Comparison of ENCODE assay signal across 9 cellular contexts in genomic region chr7:98286701-98287485, GRCh38. TPM values are rescaled to one million over a fixed set of nuclear protein-coding genes. Genes with fewer than 3 reads are reported as not detected.
DNase-seq lines count a peak whose midpoint lies in the region; ATAC-seq and TF ChIP-seq lines count a peak whose summit lies in the region.
"Had no signal": no experiment of that assay in that cellular context is flagged by ENCODE, and none has a peak within 500 bp of the region (broad histone marks: within the 10 kb centered on the region; RNA-seq: fewer than 3 reads in every experiment).

No MANE protein-coding gene starts in this region.

- no peak for ATAC-seq in right lobe of liver
- ATAC-seq in left colon: no peak

- no peak for TF ChIP-seq POLR2A in right lobe of liver (IDR thresholded peaks at IDR 0.05)

- H3K27me3 ChIP-seq in HUES64 (ENCODE audit: insufficient read depth, low read length) (no peaks in the 10 kb centered on the region), right lobe of liver (no peaks in the 10 kb centered on the region), subcutaneous abdominal adipose tissue (ENCODE audit: control insufficient read depth in 5 of 5, insufficient read depth in 4 of 5, low read length in 5 of 5) (no peaks in the 10 kb centered on the region)

- H3K9me3 ChIP-seq in HUES64 (ENCODE audit: insufficient read depth, low read depth, low read length): no peaks in the 10 kb centered on the region
- H3K9me3 ChIP-seq in right lobe of liver: no peaks in the 10 kb centered on the region
- H3K9me3 ChIP-seq in subcutaneous abdominal adipose tissue (ENCODE audit: control insufficient read depth in 5 of 5, low read length in 5 of 5): no peaks in the 10 kb centered on the region

- TF ChIP-seq CTCF in coronary artery (IDR thresholded peaks at IDR 0.05) (no peak), right lobe of liver (IDR thresholded peaks at IDR 0.05) (no peak)

- H3K36me3 ChIP-seq in HUES64 (ENCODE audit: insufficient read depth, low read length) (peaks cover 21% of the 10 kb centered on the region), right lobe of liver (peaks cover 0 to 16% (median 7%) of the 10 kb centered on the region in 4 donors), subcutaneous abdominal adipose tissue (ENCODE audit: control insufficient read depth in 5 of 5, insufficient read depth in 5 of 5, low read length in 5 of 5) (peaks cover 0 to 36% (median 23%) of the 10 kb centered on the region in 5 donors)

- H3K4me1 ChIP-seq in HUES64 (ENCODE audit: insufficient read depth, low read length) (peaks cover 24% of the 10 kb centered on the region), right lobe of liver (peaks cover 0 to 54% (median 18%) of the 10 kb centered on the region in 4 donors), subcutaneous abdominal adipose tissue (ENCODE audit: control insufficient read depth in 5 of 5, insufficient read depth in 5 of 5, low read length in 5 of 5) (peaks cover 11 to 81% (median 73%) of the 10 kb centered on the region in 5 donors)

- DNase-seq in coronary artery (ENCODE audit: low spot score) (no peak), right lobe of liver (no peak), Kasumi-1 (lab: John Stamatoyannopoulos, UW) (no peak), inferior parietal cortex (ENCODE audit: extremely low spot score) (no peak), left colon (no peak)
- DNase-seq in stimulated activated CD4-positive, alpha-beta T cell treated with anti-CD3 and anti-CD28 coated beads, Interleukin-12 subunit alpha, Interleukin-12 subunit beta, amount 100 ng/mL, for 4 hours: no peak
- DNase-seq: activated effector memory CD4-positive, alpha-beta T cell treated with Interleukin-2 at 50 U/mL for 16 hours had no signal

- H3K27ac ChIP-seq in HUES64 (ENCODE audit: low read depth, low read length) (peak overlapping the region; percentile 30; the same call in 1 of the 2 replicates), coronary artery (peak overlapping the region; percentile 12 to 100), right lobe of liver (peak overlapping the region; percentile 48 to 98 (median 95)), subcutaneous abdominal adipose tissue (ENCODE audit: low read depth, low read length) (peak overlapping the region; percentile 97)

- WGBS in HUES64: 89% methylated on average over 21 of the region's 21 CpGs
- 45% methylated on average over 4 of the region's 21 CpGs for WGBS in right lobe of liver (ENCODE audit: insufficient coverage, low coverage, low lambda C conversion rate, missing lambda C conversion rate)

- H3K4me3 ChIP-seq in HUES64 (ENCODE audit: low read length) (no peak overlapping the region), coronary artery (peak overlapping the region; percentile 99), right lobe of liver (no peak overlapping the region), subcutaneous abdominal adipose tissue (ENCODE audit: low read depth in 1 of 5, low read length in 5 of 5) (peak overlapping the region in 4 of 5 donors; percentile 7 to 87 (median 20))

- H3K9ac ChIP-seq in HUES64 (ENCODE audit: low read depth, low read length): no peak overlapping the region
- H3K9ac ChIP-seq in subcutaneous abdominal adipose tissue (ENCODE audit: low read length in 5 of 5): peak overlapping the region; percentile 17 to 93 (median 53)

- intact Hi-C loops in right lobe of liver (cut with DNase I): no loop called here
- intact Hi-C loops in left colon (cut with DNase I, micrococcal nuclease): no loop called here

RNA-seq across cellular contexts. Expression of gene BRI3, which starts 5.4 kb away (rescaled TPM):
- 81.7 TPM for polyA plus RNA-seq in HUES64 (2013, experiment 1 of 2)
- polyA plus RNA-seq in HUES64 (2013, experiment 2 of 2): 99.2 TPM
- total RNA-seq in right lobe of liver (100 to 1,000 TPM in 4 of 6 experiments, 10 to 100 TPM in 2; 34.7 to 160 (median 137) TPM), left colon (100 to 1,000 TPM; 193 to 210 TPM)

RNA-seq across cellular contexts. Expression of gene TECPR1, which starts 34.9 kb away (rescaled TPM):
- polyA plus RNA-seq in HUES64 (2013, experiment 1 of 2): 6.6 TPM
- 7.0 TPM for polyA plus RNA-seq in HUES64 (2013, experiment 2 of 2)
- 10 to 100 TPM in 5 of 6 experiments, 1 to 10 TPM in 1; 9.4 to 14.9 (median 12.4) TPM for total RNA-seq in right lobe of liver
- 10 to 100 TPM; 39.7 to 45.2 TPM for total RNA-seq in left colon

Comparison
In these comparisons a context has a peak if more than half of its experiments do, and no peak if none do; other contexts are left out.
1. H3K27ac ChIP-seq: peak in every context shown above with its lines; median percentile 97 in subcutaneous abdominal adipose tissue; 95 in right lobe of liver; 56 in coronary artery; 30 in HUES64.
2. H3K4me3 ChIP-seq: peak in coronary artery (single experiment) and subcutaneous abdominal adipose tissue (4 of 5); none in HUES64 (single experiment) and right lobe of liver (0 of 3).